In the genomic region with DNA sequence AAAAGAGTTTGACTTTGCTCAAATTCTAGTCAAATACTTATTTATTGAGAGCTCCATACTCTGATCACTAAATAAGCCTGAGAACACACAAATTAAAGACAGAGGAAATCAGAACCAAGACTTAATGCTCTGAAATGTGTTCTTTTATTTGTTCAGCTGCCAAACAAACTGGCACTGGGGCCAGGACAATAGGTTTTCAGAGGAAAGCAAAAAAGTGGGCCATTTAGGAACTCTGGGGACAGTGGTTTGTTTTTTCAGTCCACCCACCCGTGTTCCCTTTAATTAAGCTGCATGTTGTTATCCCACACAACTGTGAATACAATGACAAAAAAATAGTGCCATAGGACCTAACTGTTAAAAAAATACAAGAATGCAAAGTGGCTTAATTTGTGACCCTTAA, we compare ENCODE assay signal across 23 cellular contexts.
DNase-seq lines count a peak whose midpoint lies in the region; ATAC-seq, FAIRE-seq and TF ChIP-seq lines count a peak whose summit lies in the region.
"Had no signal": no experiment of that assay in that cellular context is flagged by ENCODE, and none has a peak within 500 bp of the region (broad histone marks: within the 10 kb centered on the region; RNA-seq: fewer than 3 reads in every experiment).

No MANE protein-coding gene starts in this region.

- peak overlapping the region; percentile 70 for H3K4me3 Mint-ChIP-seq in progenitor cell of endocrine pancreas (ENCODE audit: low read depth)
- H3K4me3 Mint-ChIP-seq: activated CD8-positive, alpha-beta T cell treated with anti-CD3 and anti-CD28 coated beads for 36 hours; activated T-cell treated with anti-CD3 and anti-CD28 coated beads, Interleukin-2, amount 50 U/mL, for 24 hours; naive B cell; T-helper 1 cell treated with Interleukin-12 subunit alpha and Interleukin-12 subunit beta and Interleukin-4 antibody, amounts not matched to agents 30 μg/mL and 1 μg/mL, for 36 hours had no signal

- DNase-seq in NCI-H1105 treated with DMSO at 0.1 percent for 48 hours (lab: John Stamatoyannopoulos, UW) (peak; percentile 13), NCI-H1105 (lab: John Stamatoyannopoulos, UW) (no peak), SJCRH30 (peak in 1 of 2 experiments; percentile 51), progenitor cell of endocrine pancreas (ENCODE audit: low spot score, unreplicated experiment) (no peak), BE2C (no peak), GM12891 (ENCODE audit: insufficient read length, low spot score) (no peak)
- DNase-seq: 8988T; activated CD8-positive, alpha-beta T cell treated with anti-CD3 and anti-CD28 coated beads for 36 hours; activated naive CD4-positive, alpha-beta T cell treated with anti-CD3 and anti-CD28 coated beads, Interleukin-2, amount 50 U/mL, for 16 hours; activated T-cell treated with anti-CD3 and anti-CD28 coated beads, Interleukin-2, amount 50 U/mL, for 24 hours; Calu3; naive B cell; NCI-H2029; NCI-H524 treated with DMSO at 0.1 percent for 48 hours; Right ventricle myocardium superior; uterus had no signal

- H3K27ac ChIP-seq in SJCRH30 (peak overlapping the region; percentile 32; the same call in 1 of the 2 replicates), iPS-18a (ENCODE audit: low read length) (no peak overlapping the region)
- H3K27ac ChIP-seq: hepatocyte, uterus had no signal

- H3K9me3 Mint-ChIP-seq in progenitor cell of endocrine pancreas (ENCODE audit: low read depth): peaks cover under 1% of the 10 kb centered on the region
- H3K9me3 Mint-ChIP-seq: activated CD8-positive, alpha-beta T cell treated with anti-CD3 and anti-CD28 coated beads for 36 hours; activated T-cell treated with anti-CD3 and anti-CD28 coated beads, Interleukin-2, amount 50 U/mL, for 24 hours; T-helper 1 cell treated with Interleukin-12 subunit alpha and Interleukin-12 subunit beta and Interleukin-4 antibody, amounts not matched to agents 30 μg/mL and 1 μg/mL, for 36 hours had no signal

- H3K27me3 Mint-ChIP-seq in progenitor cell of endocrine pancreas: no peaks in the 10 kb centered on the region

- no peaks in the 10 kb centered on the region for H3K9me3 ChIP-seq in SJCRH30 (replicated peaks)
- no peaks in the 10 kb centered on the region for H3K9me3 ChIP-seq in iPS-18a (ENCODE audit: control insufficient read depth, low read depth, low read length)
- H3K9me3 ChIP-seq in BE2C: no peaks in the 10 kb centered on the region
- H3K9me3 ChIP-seq: uterus had no signal

- peaks cover 42% of the 10 kb centered on the region for H3K4me1 Mint-ChIP-seq in progenitor cell of endocrine pancreas (ENCODE audit: low read depth)

- TF ChIP-seq POLR2A in GM12891 (IDR thresholded peaks at IDR 0.05; ENCODE audit: low read depth, low read length): no peak

- FAIRE-seq in GM12891 (lab: Jason Lieb, UNC): no peak
- FAIRE-seq: astrocyte, keratinocyte had no signal

- peak overlapping the region; percentile 94 for H3K27ac Mint-ChIP-seq in progenitor cell of endocrine pancreas
- H3K27ac Mint-ChIP-seq: activated CD8-positive, alpha-beta T cell treated with anti-CD3 and anti-CD28 coated beads for 36 hours; activated T-cell treated with anti-CD3 and anti-CD28 coated beads, Interleukin-2, amount 50 U/mL, for 24 hours; naive B cell; T-helper 1 cell treated with Interleukin-12 subunit alpha and Interleukin-12 subunit beta and Interleukin-4 antibody, amounts not matched to agents 30 μg/mL and 1 μg/mL, for 36 hours had no signal

- H3K4me3 ChIP-seq in SJCRH30 (no peak overlapping the region), iPS-18a (ENCODE audit: low read length) (peak overlapping the region; percentile 20), BE2C (ENCODE audit: low read depth, low read length) (no peak overlapping the region)
- H3K4me3 ChIP-seq: hepatocyte, uterus had no signal

- no peak overlapping the region for H3K9ac ChIP-seq in iPS-18a (ENCODE audit: low read length)

- TF ChIP-seq CTCF in progenitor cell of endocrine pancreas (IDR thresholded peaks at IDR 0.05; ENCODE audit: unreplicated experiment) (no peak), BE2C (IDR thresholded peaks at IDR 0.05; ENCODE audit: low read depth, low read length) (no peak)

- peaks cover 49% of the 10 kb centered on the region for H3K36me3 Mint-ChIP-seq in progenitor cell of endocrine pancreas (ENCODE audit: insufficient read depth)
- H3K36me3 Mint-ChIP-seq: naive B cell had no signal

- H3K36me3 ChIP-seq in SJCRH30: no peaks in the 10 kb centered on the region
- peaks cover 40% of the 10 kb centered on the region for H3K36me3 ChIP-seq in iPS-18a (ENCODE audit: control insufficient read depth, low read depth, low read length)
- H3K36me3 ChIP-seq in BE2C: no peaks in the 10 kb centered on the region
- H3K36me3 ChIP-seq: uterus had no signal

- peaks cover 17% of the 10 kb centered on the region for H3K4me1 ChIP-seq in SJCRH30
- peaks cover 36% of the 10 kb centered on the region for H3K4me1 ChIP-seq in iPS-18a (ENCODE audit: control insufficient read depth, low read depth, low read length)
- H3K4me1 ChIP-seq in BE2C: no peaks in the 10 kb centered on the region
- H3K4me1 ChIP-seq: uterus had no signal

- no peaks in the 10 kb centered on the region for H3K27me3 ChIP-seq in SJCRH30
- H3K27me3 ChIP-seq in iPS-18a (ENCODE audit: control insufficient read depth, insufficient read depth, low read length): no peaks in the 10 kb centered on the region
- H3K27me3 ChIP-seq in BE2C: peaks cover 2% of the 10 kb centered on the region; the same call in 1 of the 2 replicates
- H3K27me3 ChIP-seq: hepatocyte, uterus had no signal

- ATAC-seq in GM21515 (IDR thresholded peaks at IDR 0.05; ENCODE audit: unreplicated experiment): no peak
- ATAC-seq: activated CD8-positive, alpha-beta T cell treated with anti-CD3 and anti-CD28 coated beads for 36 hours; HCT116 had no signal

TF ChIP-seq in GM12891, 5 proteins besides CTCF, POLR2A, EP300 and RAD21:
- TF ChIP-seq TAF1 (IDR thresholded peaks at IDR 0.05; ENCODE audit: low read depth, low read length) (no peak), POLR2AphosphoS5 (IDR thresholded peaks at IDR 0.05; ENCODE audit: low read depth, low read length) (no peak), SPI1 (IDR thresholded peaks at IDR 0.05; ENCODE audit: low read depth, low read length) (no peak), POU2F2 (IDR thresholded peaks at IDR 0.05; ENCODE audit: low read depth, low read length) (no peak), PAX5 (IDR thresholded peaks at IDR 0.05; ENCODE audit: insufficient read depth, low read length, severe bottlenecking) (no peak)
